8 cellular contexts compared by ENCODE assay signal in the genomic region with DNA sequence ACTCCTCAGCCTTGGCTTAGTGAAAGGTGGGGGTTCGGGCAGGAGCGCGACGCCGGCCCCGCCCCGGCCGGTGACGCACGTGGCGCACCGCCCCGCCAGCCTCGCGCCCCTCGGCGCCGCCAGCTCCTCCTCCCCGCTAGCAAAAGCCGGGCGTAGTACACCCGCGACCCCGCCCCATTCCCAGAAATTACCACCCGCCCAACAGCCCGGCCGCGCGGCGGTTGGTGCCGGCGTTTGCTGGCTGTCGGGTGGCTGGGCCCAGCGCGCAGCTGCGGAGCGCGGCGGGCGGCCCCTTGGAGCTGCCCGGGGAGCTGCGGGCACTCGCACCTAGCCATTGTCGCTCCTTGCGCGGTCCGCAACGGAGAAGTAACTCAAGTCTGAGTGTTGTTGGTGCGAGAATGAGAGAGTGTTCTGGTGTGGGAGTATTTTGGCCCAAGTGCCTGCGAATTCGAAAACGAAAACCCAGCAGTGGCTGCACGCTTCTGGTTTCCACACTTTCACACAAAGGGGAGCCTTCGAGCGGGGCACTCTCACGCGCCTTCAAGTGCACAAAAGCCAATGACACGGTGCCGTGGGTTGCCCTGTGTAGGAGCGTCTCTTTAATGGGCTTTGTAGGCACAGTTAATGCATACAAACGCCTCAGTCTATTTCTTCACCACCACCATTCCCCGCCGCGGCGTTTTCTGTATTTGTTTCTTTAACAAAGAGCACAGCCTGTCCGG. TPM values are rescaled to one million over a fixed set of nuclear protein-coding genes. Genes with fewer than 3 reads are reported as not detected.
A peak's percentile ranks its signal among the peaks of the same experiment; 100 is the strongest.
DNase-seq lines count a peak whose midpoint lies in the region; TF ChIP-seq lines count a peak whose summit lies in the region.

No MANE protein-coding gene starts in this region.

- H3K4me1 Mint-ChIP-seq in neural progenitor cell = peaks cover 16% of the 10 kb centered on the region

- H3K27ac Mint-ChIP-seq in neural progenitor cell = peak overlapping the region; percentile 98

- no peaks in the 10 kb centered on the region for H3K27me3 ChIP-seq in MG63
- H3K27me3 ChIP-seq in neural progenitor cell = peaks cover 4% of the 10 kb centered on the region
- no peaks in the 10 kb centered on the region for H3K27me3 ChIP-seq in stomach smooth muscle (ENCODE audit: control insufficient read depth in 1 of 2, insufficient read depth in 2 of 2, low read length in 2 of 2)

- peak; percentile 94 for DNase-seq in GDM1 (lab: John Stamatoyannopoulos, UW)
- DNase-seq in HCEC 1CT = peak; percentile 81
- peak; percentile 92 for DNase-seq in MG63
- peak; percentile 60 to 76 for DNase-seq in SHP77 (lab: John Stamatoyannopoulos, UW)
- DNase-seq in activated gamma-delta T cell (lab: John Stamatoyannopoulos, UW) = peak; percentile 83
- peak; percentile 96 for DNase-seq in fibroblast of villous mesenchyme (ENCODE audit: low read depth)
- DNase-seq in neural progenitor cell (ENCODE audit: low spot score) = peak; percentile 97

- H3K9ac ChIP-seq in neural progenitor cell = peak overlapping the region; percentile 71
- H3K9ac ChIP-seq in stomach smooth muscle (ENCODE audit: low read length in 2 of 2) = peak overlapping the region; percentile 85 to 94

- peaks cover 10% of the 10 kb centered on the region for H3K27me3 Mint-ChIP-seq in neural progenitor cell (ENCODE audit: insufficient read depth, low read depth)

- no peaks in the 10 kb centered on the region for H3K36me3 Mint-ChIP-seq in neural progenitor cell

- TF ChIP-seq CTCF in fibroblast of villous mesenchyme (IDR thresholded peaks at IDR 0.05; ENCODE audit: insufficient read depth, low read depth, low read length) = no peak
- no peak for TF ChIP-seq CTCF in neural progenitor cell (IDR thresholded peaks at IDR 0.05)

- H4K20me1 ChIP-seq in neural progenitor cell (ENCODE audit: low read depth) = peaks cover 27% of the 10 kb centered on the region

- H3K4me1 ChIP-seq in neural progenitor cell (peaks cover 9% of the 10 kb centered on the region), stomach smooth muscle (ENCODE audit: control insufficient read depth, insufficient read depth, low read length) (peaks cover 8% of the 10 kb centered on the region)

- peak overlapping the region; percentile 86 for H2AFZ ChIP-seq in neural progenitor cell (replicated peaks)

- H3K36me3 ChIP-seq in MG63 = no peaks in the 10 kb centered on the region
- H3K36me3 ChIP-seq in neural progenitor cell = no peaks in the 10 kb centered on the region
- no peaks in the 10 kb centered on the region for H3K36me3 ChIP-seq in stomach smooth muscle (ENCODE audit: control insufficient read depth in 2 of 2, insufficient read depth in 2 of 2, low read length in 2 of 2)

- H3K4me3 ChIP-seq in MG63 = peak overlapping the region; percentile 87
- peak overlapping the region; percentile 91 for H3K4me3 ChIP-seq in fibroblast of villous mesenchyme (ENCODE audit: low read depth, low read length)
- peak overlapping the region; percentile 88 for H3K4me3 ChIP-seq in neural progenitor cell
- H3K4me3 ChIP-seq in stomach smooth muscle (ENCODE audit: low read length in 2 of 2) = peak overlapping the region; percentile 91 to 96

- H3K9me3 Mint-ChIP-seq in neural progenitor cell = no peaks in the 10 kb centered on the region

- peaks cover 56% of the 10 kb centered on the region for H3F3A ChIP-seq in neural progenitor cell (ENCODE audit: low read depth)

- peaks cover 30% of the 10 kb centered on the region for H3K79me2 ChIP-seq in neural progenitor cell (ENCODE audit: low read depth)

- H3K27ac ChIP-seq in neural progenitor cell (peak overlapping the region; percentile 96), stomach smooth muscle (ENCODE audit: low read length) (peak overlapping the region; percentile 99)

- H3K9me3 ChIP-seq in MG63 (no peaks in the 10 kb centered on the region), neural progenitor cell (ENCODE audit: low read depth) (no peaks in the 10 kb centered on the region), stomach smooth muscle (ENCODE audit: control insufficient read depth in 2 of 2, low read length in 2 of 2) (no peaks in the 10 kb centered on the region)

- H3K4me3 Mint-ChIP-seq in neural progenitor cell = peak overlapping the region; percentile 92

- peak overlapping the region; percentile 94 for H3K4me2 ChIP-seq in neural progenitor cell

RNA-seq across cellular contexts. Expression of gene ELF2, which starts 1.0 kb away (rescaled TPM):
- total RNA-seq in MG63 (2014; rRNA removed; shearing (Covaris generic); ENCODE audit: low replicate concordance) = 16.4 and 19.0 TPM in 2 replicates
- total RNA-seq in fibroblast of villous mesenchyme (40.3 and 45.8 TPM in 2 replicates), neural progenitor cell (ENCODE audit: low replicate concordance) (30.5 and 44.3 TPM in 2 replicates)

Comparison
In these comparisons a context has a peak if more than half of its experiments do, and no peak if none do; other contexts are left out.
1. Peak in every context shown above with its lines: DNase-seq, H3K4me3 ChIP-seq and H3K27ac ChIP-seq.